ENCODE assay signal across 21 cellular contexts in the genomic region with DNA sequence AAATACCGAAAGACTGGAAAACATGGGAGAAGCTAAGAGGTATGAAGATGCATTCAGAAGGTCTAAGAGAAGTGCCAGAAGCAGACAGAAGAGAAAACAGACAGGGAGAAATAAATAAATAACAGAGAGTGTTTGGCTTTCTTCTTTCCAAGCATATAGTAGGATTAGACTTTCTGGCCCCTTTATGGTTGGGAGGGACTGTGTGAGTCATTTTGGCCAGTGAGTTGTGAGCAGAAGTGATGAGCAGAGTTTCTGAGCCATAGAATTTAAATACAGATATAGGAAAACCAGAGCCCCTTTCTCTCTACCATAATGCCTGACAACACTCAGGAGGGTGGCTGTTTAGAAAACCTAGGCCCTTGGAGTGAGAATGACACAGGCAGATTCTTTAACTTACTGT.
"Had no signal": no experiment of that assay in that cellular context is flagged by ENCODE, and none has a peak within 500 bp of the region (broad histone marks: within the 10 kb centered on the region; RNA-seq: fewer than 3 reads in every experiment).

No MANE protein-coding gene starts in this region.

- H3K36me3 Mint-ChIP-seq: mesothelial cell of epicardium; natural killer cell treated with Interleukin-12 subunit alpha and Interleukin-12 subunit beta and Interleukin-15 and Interleukin-18, amount 100 ng/mL, for 72 hours; neural progenitor cell; stimulated activated effector memory CD8-positive, alpha-beta T cell treated with anti-CD3 and anti-CD28 coated beads, Interleukin-12 subunit alpha, Interleukin-12 subunit beta, amount 100 ng/mL, for 72 hours had no signal

- H3K9me3 Mint-ChIP-seq: neural progenitor cell had no signal

- H3K4me1 ChIP-seq: gastrocnemius medialis, parathyroid adenoma, prostate gland, right lobe of liver, tibial artery, upper lobe of left lung, uterus had no signal

- H2AFZ ChIP-seq: neural progenitor cell, parathyroid adenoma had no signal

- H3K27ac ChIP-seq: gastrocnemius medialis, neural progenitor cell, parathyroid adenoma, prostate gland, right lobe of liver, tibial artery, upper lobe of left lung, uterus had no signal

- H3K4me1 Mint-ChIP-seq: stimulated activated effector memory CD8-positive, alpha-beta T cell treated with anti-CD3 and anti-CD28 coated beads, Interleukin-12 subunit alpha, Interleukin-12 subunit beta, amount 100 ng/mL, for 72 hours had no signal

- H3K4me3 Mint-ChIP-seq: mesothelial cell of epicardium; natural killer cell treated with Interleukin-12 subunit alpha and Interleukin-12 subunit beta and Interleukin-15 and Interleukin-18, amount 100 ng/mL, for 72 hours; neural progenitor cell; stimulated activated effector memory CD8-positive, alpha-beta T cell treated with anti-CD3 and anti-CD28 coated beads, Interleukin-12 subunit alpha, Interleukin-12 subunit beta, amount 100 ng/mL, for 72 hours had no signal

- H3K9me3 ChIP-seq: gastrocnemius medialis, heart right ventricle, prostate gland, right lobe of liver, tibial artery, upper lobe of left lung, uterus had no signal

- H3K9ac ChIP-seq: neural progenitor cell, parathyroid adenoma had no signal

- H3K27me3 ChIP-seq: gastrocnemius medialis, heart right ventricle, neural progenitor cell, right lobe of liver, tibial artery, upper lobe of left lung, uterus had no signal

- DNase-seq: effector memory CD4-positive, alpha-beta T cell; gastrocnemius medialis; heart right ventricle; islet precursor cell; nucleus accumbens; right lobe of liver; stimulated activated CD4-positive, alpha-beta T cell treated with anti-CD3 and anti-CD28 coated beads, Interleukin-4, amount 100 ng/mL, for 1 hour; stimulated activated CD8-positive, alpha-beta memory T cell treated with anti-CD3 and anti-CD28 coated beads, Interleukin-4, amount 100 ng/mL, for 48 hours; stimulated activated naive CD8-positive, alpha-beta T cell treated with anti-CD3 and anti-CD28 coated beads, Interleukin-15, Interleukin-2, amounts not matched to agents 100 U/mL and 50 U/mL, for 24 hours; tibial artery; upper lobe of left lung; uterus had no signal

- H3K27ac Mint-ChIP-seq: mesothelial cell of epicardium; natural killer cell treated with Interleukin-12 subunit alpha and Interleukin-12 subunit beta and Interleukin-15 and Interleukin-18, amount 100 ng/mL, for 72 hours; neural progenitor cell; stimulated activated effector memory CD8-positive, alpha-beta T cell treated with anti-CD3 and anti-CD28 coated beads, Interleukin-12 subunit alpha, Interleukin-12 subunit beta, amount 100 ng/mL, for 72 hours had no signal

- ATAC-seq: esophagus mucosa; gastrocnemius medialis; left lobe of liver; natural killer cell treated with Interleukin-12 subunit alpha and Interleukin-12 subunit beta and Interleukin-15 and Interleukin-18, amount 100 ng/mL, for 72 hours; stimulated activated effector memory CD8-positive, alpha-beta T cell treated with anti-CD3 and anti-CD28 coated beads, Interleukin-12 subunit alpha, Interleukin-12 subunit beta, amount 100 ng/mL, for 72 hours; stimulated activated naive CD8-positive, alpha-beta T cell treated with anti-CD3 and anti-CD28 coated beads, Interleukin-15, Interleukin-2, amounts not matched to agents 100 U/mL and 50 U/mL, for 24 hours had no signal

- H3K4me2 ChIP-seq: neural progenitor cell had no signal

- H3K79me2 ChIP-seq: parathyroid adenoma had no signal

- H3K4me3 ChIP-seq: coronary artery, gastrocnemius medialis, heart right ventricle, neural progenitor cell, prostate gland, right lobe of liver, tibial artery, upper lobe of left lung, uterus had no signal

- H3K27me3 Mint-ChIP-seq: natural killer cell treated with Interleukin-12 subunit alpha and Interleukin-12 subunit beta and Interleukin-15 and Interleukin-18, amount 100 ng/mL, for 72 hours had no signal

- H3K36me3 ChIP-seq: gastrocnemius medialis, neural progenitor cell, prostate gland, right lobe of liver, tibial artery, upper lobe of left lung, uterus had no signal
